ENCODE assay signal across 19 cellular contexts in genomic region chr11:120390585-120390922, GRCh38. TPM values are rescaled to one million over a fixed set of nuclear protein-coding genes. Genes with fewer than 3 reads are reported as not detected.
A peak's percentile ranks its signal among the peaks of the same experiment; 100 is the strongest.
DNase-seq lines count a peak whose midpoint lies in the region; ATAC-seq, FAIRE-seq and TF ChIP-seq lines count a peak whose summit lies in the region.
"Had no signal": no experiment of that assay in that cellular context is flagged by ENCODE, and none has a peak within 500 bp of the region (broad histone marks: within the 10 kb centered on the region; RNA-seq: fewer than 3 reads in every experiment).

No MANE protein-coding gene starts in this region.

- H2AFZ ChIP-seq in astrocyte (ENCODE audit: low read depth, low read length) (no peak overlapping the region), HepG2 (ENCODE audit: low read length) (no peak overlapping the region)
- H2AFZ ChIP-seq: GM23338 had no signal

- POLR2A ChIA-PET in HepG2 (lab: Yijun Ruan, JAX): interaction anchor here (1.2 to 1.8 kb wide), 4 partner anchors 11 to 55 kb away, joined by 4 to 17 read pairs (median 10); partner anchors contain the start of gene ARHGEF12

- H3K4me3 Mint-ChIP-seq in astrocyte (ENCODE audit: unreplicated experiment): peak overlapping the region; percentile 12
- H3K4me3 Mint-ChIP-seq: GM23338 had no signal

- no peak overlapping the region for H3K4me3 ChIP-seq in astrocyte (ENCODE audit: insufficient read depth, low read depth, low read length)
- peak overlapping the region in 2 of 3 experiments; percentile 32 to 39; a peak in 3 of 6 replicates for H3K4me3 ChIP-seq in HepG2 (replicated peaks in 1 of 3; ENCODE audit: insufficient read depth in 1 of 3, low read depth in 2 of 3, low read length in 3 of 3)
- no peak overlapping the region for H3K4me3 ChIP-seq in gastrocnemius medialis
- H3K4me3 ChIP-seq: GM23338 had no signal

- CTCF ChIA-PET in HepG2 (lab: Yijun Ruan, JAX; ENCODE audit: low intra/inter-chr PET ratio, low total read pairs): no interaction called here

- H3K9ac ChIP-seq in astrocyte (ENCODE audit: low read length): no peak overlapping the region
- H3K9ac ChIP-seq in HepG2 (ENCODE audit: insufficient read depth, low read depth, low read length): no peak overlapping the region

- H3K27me3 Mint-ChIP-seq in astrocyte (ENCODE audit: low read depth, unreplicated experiment): no peaks in the 10 kb centered on the region

- in situ Hi-C loops in HepG2 (cut with HindIII; ENCODE audit: extremely low pct_ligation_motif_present, low pct_unique_long_range_greater_than_20kb): loop anchor here (5.0 kb wide), 1 partner anchor 53 kb away; the partner anchor contains the start of gene ARHGEF12
- in situ Hi-C loops in gastrocnemius medialis (cut with MboI; ENCODE audit: low sequenced_read_pairs in 4 of 4): no loop called here

- H4K20me1 ChIP-seq in astrocyte (ENCODE audit: insufficient read depth, low read length): peaks cover 44% of the 10 kb centered on the region
- H4K20me1 ChIP-seq in HepG2 (ENCODE audit: insufficient read depth, low read length): peaks cover 5% of the 10 kb centered on the region

- TF ChIP-seq RAD21 in HepG2 (CRISPR knock-in tag; IDR thresholded peaks at IDR 0.05): no peak

- H3K27me3 ChIP-seq in astrocyte (ENCODE audit: insufficient read depth, low read length): no peaks in the 10 kb centered on the region
- no peaks in the 10 kb centered on the region for H3K27me3 ChIP-seq in HepG2 (ENCODE audit: control insufficient read depth in 1 of 2, insufficient read depth in 2 of 2, low read length in 2 of 2)
- H3K27me3 ChIP-seq in gastrocnemius medialis: no peaks in the 10 kb centered on the region

- H3K4me1 ChIP-seq in astrocyte (ENCODE audit: insufficient read depth, low read length) (peaks cover 15% of the 10 kb centered on the region), HepG2 (ENCODE audit: insufficient read depth, low read length) (peaks cover 72% of the 10 kb centered on the region), gastrocnemius medialis (peaks cover 63 to 69% of the 10 kb centered on the region in 2 donors)

- H3K79me2 ChIP-seq in astrocyte (ENCODE audit: insufficient read depth, low read length) (peaks cover 99% of the 10 kb centered on the region), HepG2 (ENCODE audit: insufficient read depth, low read length) (peaks cover 89% of the 10 kb centered on the region)

- WGBS in HepG2 (ENCODE audit: low lambda C conversion rate): 37% methylated on average over 1 of the region's 1 CpG

- H3K36me3 Mint-ChIP-seq in astrocyte (ENCODE audit: low read depth, unreplicated experiment): peaks cover 6% of the 10 kb centered on the region

- ATAC-seq in HepG2 (no peak), gastrocnemius medialis (no peak)

- intact Hi-C loops in HepG2 (cut with micrococcal nuclease; ENCODE audit: unreplicated experiment): loop anchor here (2.0 kb wide), 1 partner anchor 18 kb away; no protein-coding TSS in a partner anchor
- intact Hi-C loops in gastrocnemius medialis (cut with DNase I; ENCODE audit: low total_unique reads): loop anchor here (2.0 kb wide), 1 partner anchor 16 kb away; no protein-coding TSS in a partner anchor

- no peaks in the 10 kb centered on the region for H3K9me3 Mint-ChIP-seq in astrocyte (ENCODE audit: unreplicated experiment)

- no peaks in the 10 kb centered on the region for H3K36me3 ChIP-seq in astrocyte (ENCODE audit: insufficient read depth, low read length)
- H3K36me3 ChIP-seq in HepG2 (replicated peaks in 1 of 2; ENCODE audit: control insufficient read depth in 1 of 2, insufficient read depth in 2 of 2, low read length in 2 of 2): no peaks in the 10 kb centered on the region
- no peaks in the 10 kb centered on the region for H3K36me3 ChIP-seq in gastrocnemius medialis

- TF ChIP-seq POLR2A in HepG2 (IDR thresholded peaks at IDR 0.05; ENCODE audit: insufficient read depth in 1 of 2, low read depth in 2 of 2, low read length in 2 of 2): no peak
- no peak for TF ChIP-seq POLR2A in gastrocnemius medialis (IDR thresholded peaks at IDR 0.05)

- no peak overlapping the region for H3K4me2 ChIP-seq in astrocyte (ENCODE audit: low read length)
- peak overlapping the region; percentile 68 for H3K4me2 ChIP-seq in HepG2 (ENCODE audit: low read depth, low read length)
- H3K4me2 ChIP-seq: GM23338 had no signal

- TF ChIP-seq CTCF in astrocyte (IDR thresholded peaks at IDR 0.05; ENCODE audit: insufficient read depth, low read depth, low read length) (no peak), HepG2 (CRISPR knock-in tag; IDR thresholded peaks at IDR 0.05) (no peak), gastrocnemius medialis (IDR thresholded peaks at IDR 0.05 in 4 of 5, conservative IDR thresholded peaks at IDR 0.05 in 1 of 5) (no peak)

- TF ChIP-seq EP300 in HepG2 (IDR thresholded peaks at IDR 0.05; ENCODE audit: low read depth in 2 of 2, low read length in 2 of 2): no peak
- TF ChIP-seq EP300 in HepG2 (CRISPR knock-in tag; IDR thresholded peaks at IDR 0.05; ENCODE audit: borderline replicate concordance): no peak

- H3K27ac ChIP-seq in astrocyte (ENCODE audit: low read depth, low read length) (no peak overlapping the region), HepG2 (ENCODE audit: extremely low read length, insufficient read depth, low read length) (peak overlapping the region; percentile 82), gastrocnemius medialis (peak overlapping the region in 3 of 4 donors; percentile 77 to 79 (median 77))
- H3K27ac ChIP-seq: C4-2B had no signal

- FAIRE-seq in astrocyte (lab: Jason Lieb, UNC) (no peak), HepG2 (lab: Jason Lieb, UNC) (no peak)

- peaks cover 48% of the 10 kb centered on the region for H3K4me1 Mint-ChIP-seq in astrocyte (ENCODE audit: low read depth, unreplicated experiment)

- no TSS peak for BruUV-seq in HepG2 (replicated peaks; lab: Mats Ljungman, UMichigan)

- H3K27ac Mint-ChIP-seq in astrocyte (ENCODE audit: unreplicated experiment): no peak overlapping the region

- H3K9me3 ChIP-seq in astrocyte (ENCODE audit: insufficient read depth, low read depth, low read length) (no peaks in the 10 kb centered on the region), HepG2 (ENCODE audit: low read length) (no peaks in the 10 kb centered on the region), gastrocnemius medialis (no peaks in the 10 kb centered on the region)

- DNase-seq in LoVo (ENCODE audit: low spot score) (peak; percentile 9), astrocyte (ENCODE audit: low read depth) (no peak), HepG2 (ENCODE audit: low spot score) (peak; percentile 32), gastrocnemius medialis (no peak), SKM-1 (lab: John Stamatoyannopoulos, UW; ENCODE audit: unreplicated experiment) (no peak)
- no peak for DNase-seq in NK-92 treated with Interleukin-12 subunit alpha and Interleukin-12 subunit beta, amount 100 ng/mL, for 24 hours (lab: John Stamatoyannopoulos, UW)
- no peak for DNase-seq in stimulated activated naive CD4-positive, alpha-beta T cell treated with Interleukin-2 at 50 U/mL for 16 hours (lab: John Stamatoyannopoulos, UW)
- DNase-seq: ACHN, DMS79 treated with DMSO at 0.1 percent for 48 hours, HCEC 1CT, KBM-7, NCI-H1105 treated with DMSO at 0.1 percent for 48 hours, NCI-H1694, NCI-H2081 treated with DMSO at 0.1 percent for 48 hours, OCI-M1, RPMI8226, SIG-M5 had no signal

TF ChIP-seq in HepG2, 621 proteins besides CTCF, POLR2A, EP300 and RAD21 (continues in another document):
- TF ChIP-seq ZNF251 (CRISPR knock-in tag; IDR thresholded peaks at IDR 0.05) (no peak), ZUFSP (CRISPR knock-in tag; IDR thresholded peaks at IDR 0.05; ENCODE audit: borderline replicate concordance) (no peak)

RNA-seq across cellular contexts. Expression of gene ARHGEF12, which starts 54.3 kb away (rescaled TPM):
- 78.0 and 83.1 TPM in 2 replicates for total RNA-seq in astrocyte
- 54.4 and 72.2 TPM in 2 replicates for total RNA-seq in HepG2 (2016; rRNA removed; fragmentation: Illumina TruSeq; extraction: Trizol)
- 23.8 and 24.8 TPM in 2 replicates for total RNA-seq in HepG2 (2016; cell fraction: cytosol; rRNA removed; fragmentation: Illumina TruSeq; extraction: Trizol; ENCODE audit: low read depth)
- 51.9 and 66.9 TPM in 2 replicates for total RNA-seq in HepG2 (2016; cell fraction: insoluble cytoplasmic fraction; rRNA removed; fragmentation: Illumina TruSeq; extraction: Trizol)
- total RNA-seq in HepG2 (2016; cell fraction: membrane; rRNA removed; fragmentation: Illumina TruSeq; extraction: Trizol): 27.8 and 29.0 TPM in 2 replicates
- 65.7 and 68.9 TPM in 2 replicates for total RNA-seq in HepG2 (2016; cell fraction: nucleus; rRNA removed; fragmentation: Illumina TruSeq; extraction: Trizol)
- polyA plus RNA-seq in HepG2 (2011; rRNA removed): 16.2 and 17.9 TPM in 2 replicates
- 10.1 and 15.9 TPM in 2 replicates for polyA plus RNA-seq in HepG2 (2011; cell fraction: cytosol; rRNA removed)
- 18.6 and 22.0 TPM in 2 replicates for polyA plus RNA-seq in HepG2 (2011; cell fraction: nucleus; rRNA removed)
- 30.2 and 31.4 TPM in 2 replicates for polyA plus RNA-seq in HepG2 (2012)
- polyA plus RNA-seq in HepG2 (2016; cell fraction: cytosol; fragmentation: Illumina TruSeq; extraction: Trizol; ENCODE audit: low read depth): 0.95 and 1.2 TPM in 2 replicates
- 35.8 and 36.1 TPM in 2 replicates for polyA plus RNA-seq in HepG2 (2016; cell fraction: insoluble cytoplasmic fraction; fragmentation: Illumina TruSeq; extraction: Trizol; ENCODE audit: low read depth)
- 5.1 and 6.3 TPM in 2 replicates for polyA plus RNA-seq in HepG2 (2016; cell fraction: membrane; fragmentation: Illumina TruSeq; extraction: Trizol; ENCODE audit: low read depth)
- 31.1 and 33.7 TPM in 2 replicates for polyA plus RNA-seq in HepG2 (2016; cell fraction: nucleus; fragmentation: Illumina TruSeq; extraction: Trizol; ENCODE audit: insufficient read depth, low read depth)
- polyA minus RNA-seq in HepG2 (2011; rRNA and poly(A)+ RNA removed; ENCODE audit: low replicate concordance): 46.5 and 46.8 TPM in 2 replicates
- 52.1 and 66.1 TPM in 2 replicates for polyA minus RNA-seq in HepG2 (2011; cell fraction: cytosol; rRNA and poly(A)+ RNA removed)
- 151 and 164 TPM in 2 replicates for polyA minus RNA-seq in HepG2 (2011; cell fraction: nucleus; rRNA and poly(A)+ RNA removed)
- total RNA-seq in gastrocnemius medialis: 10 to 100 TPM; 52.9 to 77.3 (median 61.4) TPM

Comparison
In these comparisons a context has a peak if more than half of its experiments do, and no peak if none do; other contexts are left out.
1. DNase-seq: peak in LoVo (single experiment) and HepG2 (single experiment); none in astrocyte (single experiment), gastrocnemius medialis (0 of 2), NK-92 treated with Interleukin-12 subunit alpha and Interleukin-12 subunit beta, amount 100 ng/mL, for 24 hours (single experiment), SKM-1 (single experiment) and stimulated activated naive CD4-positive, alpha-beta T cell treated with Interleukin-2 at 50 U/mL for 16 hours (single experiment).
2. H3K4me3 ChIP-seq: peak in HepG2 (2 of 3); none in astrocyte (single experiment) and gastrocnemius medialis (0 of 4).